Comparison of ENCODE assay signal across 2 cellular contexts in the genomic region with DNA sequence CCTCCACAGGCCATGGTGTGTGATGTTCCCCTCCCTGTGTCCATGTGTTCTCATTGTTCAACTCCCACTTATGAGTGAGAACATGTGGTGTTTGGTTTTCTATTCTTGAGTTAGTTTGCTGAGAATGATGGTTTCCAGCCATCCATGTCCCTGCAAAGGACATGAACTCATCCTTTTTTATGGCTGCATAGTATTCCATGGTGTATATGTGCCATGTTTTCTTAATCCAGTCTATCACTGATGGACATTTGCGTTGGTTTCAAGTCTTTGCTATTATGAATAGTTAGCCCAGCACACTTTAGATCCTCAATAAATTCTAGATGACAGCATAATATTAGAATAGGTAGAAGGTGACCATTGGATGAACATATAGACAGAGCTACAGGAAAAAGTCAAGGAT. TPM values are rescaled to one million over a fixed set of nuclear protein-coding genes. Genes with fewer than 3 reads are reported as not detected.
"Had no signal": no experiment of that assay in that cellular context is flagged by ENCODE, and none has a peak within 500 bp of the region (broad histone marks: within the 10 kb centered on the region; RNA-seq: fewer than 3 reads in every experiment).

No MANE protein-coding gene starts in this region.

RNA-seq across cellular contexts. Expression of gene POU1F1, which starts 28.6 kb away (rescaled TPM):
- total RNA-seq: G401, GM12878 had no signal
